1 cellular context compared by ENCODE assay signal in the genomic region with DNA sequence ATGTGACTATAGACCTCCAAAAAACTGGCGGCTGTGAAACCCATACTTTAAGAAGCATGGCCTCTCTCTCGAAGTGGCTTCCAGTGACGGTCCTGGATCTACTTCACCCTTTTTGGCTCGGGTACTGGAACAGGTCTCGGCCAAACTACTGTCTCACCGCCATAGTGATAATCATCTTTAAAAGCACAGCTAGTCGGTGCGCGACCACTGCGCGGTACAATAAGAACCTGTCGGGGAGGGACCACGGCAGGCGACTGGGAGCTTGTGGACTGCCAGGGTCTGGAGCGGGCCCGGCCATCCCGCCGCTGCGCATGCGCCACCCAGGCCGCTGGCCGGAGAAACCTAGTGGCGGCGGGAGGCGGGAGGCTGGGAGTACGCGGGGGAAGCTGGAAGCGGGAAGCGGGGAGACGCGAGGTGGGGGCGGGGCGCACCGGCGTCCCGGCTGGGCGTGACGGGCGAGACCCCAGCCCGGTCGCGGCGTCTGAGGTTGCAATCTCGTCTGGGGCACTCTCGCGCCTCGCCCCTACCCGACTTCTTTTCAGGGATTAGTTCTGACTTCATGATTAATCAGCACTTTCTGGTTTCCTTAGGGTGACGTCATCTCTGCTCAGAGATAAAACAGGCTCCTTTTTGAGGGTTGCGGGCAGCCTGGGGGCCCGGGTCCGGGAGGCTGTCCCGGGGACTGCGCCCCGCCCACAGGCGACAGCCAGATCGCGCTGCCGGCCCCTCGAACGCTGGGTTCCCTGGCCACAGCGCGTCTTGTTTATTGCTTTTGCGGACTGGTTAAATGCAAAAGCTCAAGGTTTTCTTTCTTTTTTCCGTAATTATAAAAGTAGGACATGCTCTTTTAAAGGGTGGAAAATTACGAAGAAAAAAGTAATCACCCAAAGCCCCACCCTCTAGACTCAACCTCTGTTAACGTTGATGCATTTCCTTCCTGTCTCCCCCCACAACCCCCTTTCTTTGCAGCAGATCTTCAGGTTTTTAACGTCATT.
TF ChIP-seq lines count a peak whose summit lies in the region.

No MANE protein-coding gene starts in this region.

TF ChIP-seq in GM12878, 131 proteins besides CTCF, POLR2A, EP300 and RAD21 (continued from another document):
- TF ChIP-seq, protein P1, sequence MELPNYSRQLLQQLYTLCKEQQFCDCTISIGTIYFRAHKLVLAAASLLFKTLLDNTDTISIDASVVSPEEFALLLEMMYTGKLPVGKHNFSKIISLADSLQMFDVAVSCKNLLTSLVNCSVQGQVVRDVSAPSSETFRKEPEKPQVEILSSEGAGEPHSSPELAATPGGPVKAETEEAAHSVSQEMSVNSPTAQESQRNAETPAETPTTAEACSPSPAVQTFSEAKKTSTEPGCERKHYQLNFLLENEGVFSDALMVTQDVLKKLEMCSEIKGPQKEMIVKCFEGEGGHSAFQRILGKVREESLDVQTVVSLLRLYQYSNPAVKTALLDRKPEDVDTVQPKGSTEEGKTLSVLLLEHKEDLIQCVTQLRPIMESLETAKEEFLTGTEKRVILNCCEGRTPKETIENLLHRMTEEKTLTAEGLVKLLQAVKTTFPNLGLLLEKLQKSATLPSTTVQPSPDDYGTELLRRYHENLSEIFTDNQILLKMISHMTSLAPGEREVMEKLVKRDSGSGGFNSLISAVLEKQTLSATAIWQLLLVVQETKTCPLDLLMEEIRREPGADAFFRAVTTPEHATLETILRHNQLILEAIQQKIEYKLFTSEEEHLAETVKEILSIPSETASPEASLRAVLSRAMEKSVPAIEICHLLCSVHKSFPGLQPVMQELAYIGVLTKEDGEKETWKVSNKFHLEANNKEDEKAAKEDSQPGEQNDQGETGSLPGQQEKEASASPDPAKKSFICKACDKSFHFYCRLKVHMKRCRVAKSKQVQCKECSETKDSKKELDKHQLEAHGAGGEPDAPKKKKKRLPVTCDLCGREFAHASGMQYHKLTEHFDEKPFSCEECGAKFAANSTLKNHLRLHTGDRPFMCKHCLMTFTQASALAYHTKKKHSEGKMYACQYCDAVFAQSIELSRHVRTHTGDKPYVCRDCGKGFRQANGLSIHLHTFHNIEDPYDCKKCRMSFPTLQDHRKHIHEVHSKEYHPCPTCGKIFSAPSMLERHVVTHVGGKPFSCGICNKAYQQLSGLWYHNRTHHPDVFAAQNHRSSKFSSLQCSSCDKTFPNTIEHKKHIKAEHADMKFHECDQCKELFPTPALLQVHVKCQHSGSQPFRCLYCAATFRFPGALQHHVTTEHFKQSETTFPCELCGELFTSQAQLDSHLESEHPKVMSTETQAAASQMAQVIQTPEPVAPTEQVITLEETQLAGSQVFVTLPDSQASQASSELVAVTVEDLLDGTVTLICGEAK (IDR thresholded peaks at IDR 0.05; ENCODE audit: borderline replicate concordance) = no peak; the same call in 1 of the 2 replicates
- TF ChIP-seq STAT1 (conservative IDR thresholded peaks at IDR 0.05) (no peak), USF1 (IDR thresholded peaks at IDR 0.05; ENCODE audit: borderline replicate concordance, extremely low read length, insufficient read depth, low read depth, low read length) (no peak), POU2F2 (IDR thresholded peaks at IDR 0.05; ENCODE audit: borderline replicate concordance, low read depth, low read length) (0 out of 3 replicates have a peak, but pooled peaks have one; percentile 3), NBN (IDR thresholded peaks at IDR 0.05) (peak; percentile 86), JUND (IDR thresholded peaks at IDR 0.05; ENCODE audit: low read depth, low read length) (peak; percentile 90), NKRF (conservative IDR thresholded peaks at IDR 0.05) (no peak), PRDM15 (CRISPR knock-in tag; IDR thresholded peaks at IDR 0.05) (peak; percentile 68; the same call in 1 of the 2 replicates), CBX5 (IDR thresholded peaks at IDR 0.05; ENCODE audit: low read depth) (peak; percentile 25; the same call in 1 of the 2 replicates)
TF ChIP-seq in GM12878: peak in this region for 42.
